ENCODE assay signal across 19 cellular contexts in genomic region chr1:167016090-167016750, GRCh38. TPM values are rescaled to one million over a fixed set of nuclear protein-coding genes. Genes with fewer than 3 reads are reported as not detected.
"Had no signal": no experiment of that assay in that cellular context is flagged by ENCODE, and none has a peak within 500 bp of the region (broad histone marks: within the 10 kb centered on the region; RNA-seq: fewer than 3 reads in every experiment).

No MANE protein-coding gene starts in this region.

- H3K4me3 ChIP-seq: adrenal gland, esophagus muscularis mucosa, heart right ventricle, left ventricle myocardium inferior, mucosa of descending colon, neural progenitor cell, right atrium auricular region, tibial nerve had no signal

- H2AFZ ChIP-seq: neural progenitor cell had no signal

- H3K27me3 ChIP-seq: adrenal gland, esophagus muscularis mucosa, neural progenitor cell, right atrium auricular region, tibial nerve had no signal

- ATAC-seq: activated CD4-positive, CD25-positive, alpha-beta regulatory T cell treated with anti-CD3 and anti-CD28 coated beads, Interleukin-2, amount 50 U/mL, for 24 hours; activated T-cell treated with anti-CD3 and anti-CD28 coated beads, Interleukin-2, amount 50 U/mL, for 4 hours; heart right ventricle; mucosa of descending colon; naive thymus-derived CD4-positive, alpha-beta T cell had no signal

- H3K36me3 ChIP-seq: adrenal gland, esophagus muscularis mucosa, heart right ventricle, left ventricle myocardium inferior, neural progenitor cell, right atrium auricular region, tibial nerve had no signal

- DNase-seq: activated CD4-positive, alpha-beta T cell treated with anti-CD3 and anti-CD28 coated beads, Interleukin-2, amount 10 ng/mL, durations not matched to agents 7 days and 5 days; activated CD8-positive, alpha-beta memory T cell treated with anti-CD3 and anti-CD28 coated beads, Interleukin-2, amount 50 U/mL, for 4 hours; activated T-cell treated with anti-CD3 and anti-CD28 coated beads, Interleukin-2, amount 50 U/mL, for 4 hours; adrenal gland; effector CD4-positive, alpha-beta T cell; heart right ventricle; left ventricle myocardium inferior; mucosa of descending colon; naive thymus-derived CD4-positive, alpha-beta T cell; T1000 had no signal

- FAIRE-seq: endothelial cell of umbilical vein, urothelium cell line had no signal

- H3K4me1 ChIP-seq: adrenal gland, esophagus muscularis mucosa, heart right ventricle, left ventricle myocardium inferior, right atrium auricular region, tibial nerve had no signal

- H3K4me2 ChIP-seq: neural progenitor cell had no signal

- H3K9me3 ChIP-seq: adrenal gland, esophagus muscularis mucosa, heart right ventricle, left ventricle myocardium inferior, mucosa of descending colon, right atrium auricular region, tibial nerve had no signal

- H3K9ac ChIP-seq: neural progenitor cell had no signal

- H3K27ac ChIP-seq: adrenal gland, esophagus muscularis mucosa, heart right ventricle, left ventricle myocardium inferior, neural progenitor cell, right atrium auricular region, tibial nerve had no signal

RNA-seq across cellular contexts. Expression of gene MAEL, which starts 27.1 kb away (rescaled TPM):
- total RNA-seq: adrenal gland; endothelial cell of umbilical vein; naive thymus-derived CD4-positive, alpha-beta T cell; osteoblast; progenitor cell of endocrine pancreas had no signal
- polyA plus RNA-seq: naive thymus-derived CD4-positive, alpha-beta T cell had no signal

RNA-seq across cellular contexts. Expression of gene ILDR2, which starts 40.9 kb away (rescaled TPM):
- total RNA-seq: endothelial cell of umbilical vein had no signal
- polyA plus RNA-seq: endothelial cell of umbilical vein; naive thymus-derived CD4-positive, alpha-beta T cell had no signal
